8 cellular contexts compared by ENCODE assay signal in genomic region chr1:228697209-228698016, GRCh38. TPM values are rescaled to one million over a fixed set of nuclear protein-coding genes. Genes with fewer than 3 reads are reported as not detected.
DNase-seq lines count a peak whose midpoint lies in the region; ATAC-seq and TF ChIP-seq lines count a peak whose summit lies in the region.

No MANE protein-coding gene starts in this region.

- H2BK5ac ChIP-seq in neuronal stem cell (ENCODE audit: low read length), result no peak overlapping the region

- no peaks in the 10 kb centered on the region for H3K79me1 ChIP-seq in neuronal stem cell (ENCODE audit: low read depth, low read length)

- H3K4ac ChIP-seq in neuronal stem cell (ENCODE audit: low read length), result no peak overlapping the region

- no peak for TF ChIP-seq CTCF in upper lobe of right lung (IDR thresholded peaks at IDR 0.05)

- no peak overlapping the region for H3K23ac ChIP-seq in neuronal stem cell (ENCODE audit: low read depth, low read length, poor library complexity)

- H3K36me3 ChIP-seq in upper lobe of right lung (no peaks in the 10 kb centered on the region), neuronal stem cell (replicated peaks in 1 of 2; ENCODE audit: control insufficient read depth in 2 of 2, insufficient read depth in 2 of 2, low read length in 2 of 2) (no peaks in the 10 kb centered on the region)

- no peaks in the 10 kb centered on the region for H3K27me3 ChIP-seq in upper lobe of right lung
- no peaks in the 10 kb centered on the region for H3K27me3 ChIP-seq in neuronal stem cell (ENCODE audit: control insufficient read depth in 3 of 3, insufficient read depth in 3 of 3, low read depth in 1 of 3, low read length in 3 of 3)

- H3K4me1 ChIP-seq in upper lobe of right lung (no peaks in the 10 kb centered on the region), neuronal stem cell (ENCODE audit: control insufficient read depth in 2 of 2, insufficient read depth in 1 of 2, low read depth in 1 of 2, low read length in 2 of 2) (no peaks in the 10 kb centered on the region)

- H2BK120ac ChIP-seq in neuronal stem cell (ENCODE audit: low read depth, low read length), result no peak overlapping the region

- intact Hi-C loops in upper lobe of right lung (cut with DNase I), result no loop called here

- no peak overlapping the region for H3K14ac ChIP-seq in neuronal stem cell (ENCODE audit: low read length)

- DNase-seq in NCI-H82 (lab: John Stamatoyannopoulos, UW) (peak; percentile 18), NCI-H82 treated with DMSO at 0.1 percent for 48 hours (lab: John Stamatoyannopoulos, UW; ENCODE audit: unreplicated experiment) (no peak), SKM-1 treated with dmso at 0.1 percent for 144 hours (lab: John Stamatoyannopoulos, UW; ENCODE audit: unreplicated experiment) (peak; percentile 95), hypothalamus (lab: John Stamatoyannopoulos, UW) (peak in 28 of 51 donors; percentile 1 to 64 (median 19)), upper lobe of right lung (no peak), neuronal stem cell (ENCODE audit: low spot score) (no peak)

- H2BK12ac ChIP-seq in neuronal stem cell (ENCODE audit: low read length), result no peak overlapping the region

- H3K4me3 ChIP-seq in upper lobe of right lung (no peak overlapping the region), neuronal stem cell (ENCODE audit: low read length in 2 of 2) (no peak overlapping the region)

- H2AK5ac ChIP-seq in neuronal stem cell (ENCODE audit: low read depth, low read length), result no peak overlapping the region

- H3K27ac ChIP-seq in upper lobe of right lung, result no peak overlapping the region
- no peak overlapping the region for H3K27ac ChIP-seq in neuronal stem cell (replicated peaks; ENCODE audit: low read length)

- H2BK15ac ChIP-seq in neuronal stem cell (ENCODE audit: low read length), result no peak overlapping the region

- H3K18ac ChIP-seq in neuronal stem cell (ENCODE audit: low read length), result no peak overlapping the region

- H4K8ac ChIP-seq in neuronal stem cell (ENCODE audit: low read depth, low read length), result no peak overlapping the region

- H3K9me3 ChIP-seq in upper lobe of right lung (no peaks in the 10 kb centered on the region), neuronal stem cell (replicated peaks in 1 of 2; ENCODE audit: control insufficient read depth in 2 of 2, insufficient read depth in 1 of 2, low read depth in 1 of 2, low read length in 2 of 2) (no peaks in the 10 kb centered on the region)

- H3K4me2 ChIP-seq in neuronal stem cell (ENCODE audit: insufficient read depth, low read length, poor library complexity, severe bottlenecking), result no peak overlapping the region

- H4K91ac ChIP-seq in neuronal stem cell (ENCODE audit: low read depth, low read length, poor library complexity), result no peak overlapping the region

- ATAC-seq in upper lobe of right lung (peak; percentile 68), HG02852 (IDR thresholded peaks at IDR 0.05; ENCODE audit: unreplicated experiment) (no peak), HG03457 (IDR thresholded peaks at IDR 0.05; ENCODE audit: unreplicated experiment) (no peak)

- no CpG with 5 or more reads among the region's 6 CpGs for WGBS in neuronal stem cell (ENCODE audit: extremely low coverage in 2 of 2, insufficient read length in 2 of 2, insufficient replicate concordance in 1 of 2), 2 donors

- no peak overlapping the region for H2AFZ ChIP-seq in neuronal stem cell (ENCODE audit: low read length)

- no peak overlapping the region for H3K9ac ChIP-seq in neuronal stem cell (ENCODE audit: low read depth, low read length, poor library complexity)

RNA-seq across cellular contexts. Expression of gene RHOU, which starts 37.9 kb away (rescaled TPM):
- total RNA-seq in upper lobe of right lung, result 21.0 TPM
- 32.0 TPM for polyA plus RNA-seq in neuronal stem cell (2013, experiment 1 of 2)
- 32.1 TPM for polyA plus RNA-seq in neuronal stem cell (2013, experiment 2 of 2)

Comparison
In these comparisons a context has a peak if more than half of its experiments do, and no peak if none do; other contexts are left out.
1. DNase-seq: peak in NCI-H82 (single experiment), SKM-1 treated with dmso at 0.1 percent for 144 hours (single experiment) and hypothalamus (28 of 51); none in NCI-H82 treated with DMSO at 0.1 percent for 48 hours (single experiment), upper lobe of right lung (single experiment) and neuronal stem cell (single experiment).